ENCODE assay signal across 8 cellular contexts in genomic region chr3:126487151-126487771, GRCh38. TPM values are rescaled to one million over a fixed set of nuclear protein-coding genes. Genes with fewer than 3 reads are reported as not detected.
DNase-seq lines count a peak whose midpoint lies in the region; ATAC-seq, FAIRE-seq and TF ChIP-seq lines count a peak whose summit lies in the region.

No MANE protein-coding gene starts in this region.

- no peaks in the 10 kb centered on the region for H3K9me3 Mint-ChIP-seq in GM23338

- H3K27ac Mint-ChIP-seq in GM23338: peak overlapping the region; percentile 91

- H3K36me3 ChIP-seq in GM23338 (ENCODE audit: insufficient read depth) (no peaks in the 10 kb centered on the region), osteoblast (ENCODE audit: insufficient read depth, low read length) (no peaks in the 10 kb centered on the region), vagina (no peaks in the 10 kb centered on the region)

- peaks cover 12% of the 10 kb centered on the region for H3K27me3 Mint-ChIP-seq in GM23338 (ENCODE audit: insufficient read depth, low read depth, poor library complexity)

- no peak overlapping the region for H3K27ac ChIP-seq in GM23338 (ENCODE audit: low read depth)
- no peak overlapping the region for H3K27ac ChIP-seq in osteoblast (ENCODE audit: low read depth, low read length)
- no peak overlapping the region for H3K27ac ChIP-seq in vagina

- H3K4me1 Mint-ChIP-seq in GM23338: peaks cover 51% of the 10 kb centered on the region

- H3K27me3 ChIP-seq in GM23338 (ENCODE audit: insufficient read depth) (no peaks in the 10 kb centered on the region), osteoblast (ENCODE audit: insufficient read depth, low read length) (peaks cover 22% of the 10 kb centered on the region), vagina (no peaks in the 10 kb centered on the region)

- H2AFZ ChIP-seq in GM23338: peak overlapping the region; percentile 38; the same call in 1 of the 2 replicates
- peak overlapping the region; percentile 65 for H2AFZ ChIP-seq in osteoblast (ENCODE audit: low read length)

- H3K79me2 ChIP-seq in GM23338 (replicated peaks; ENCODE audit: insufficient read depth) (no peaks in the 10 kb centered on the region), osteoblast (ENCODE audit: insufficient read depth, low read length) (no peaks in the 10 kb centered on the region)

- no peak overlapping the region for H3K4me3 Mint-ChIP-seq in GM23338

- TF ChIP-seq CTCF in GM23338 (conservative IDR thresholded peaks at IDR 0.05; ENCODE audit: low read depth in 2 of 2) (peak; percentile 38 to 63), choroid plexus epithelial cell (conservative IDR thresholded peaks at IDR 0.05; ENCODE audit: low read depth, low read length) (peak; percentile 25), osteoblast (IDR thresholded peaks at IDR 0.05; ENCODE audit: extremely low read depth, low read depth, low read length) (no peak), vagina (IDR thresholded peaks at IDR 0.05) (peak in 1 of 3 experiments; percentile 19)

- no peak for TF ChIP-seq POLR2A in vagina (IDR thresholded peaks at IDR 0.05)

- H3K36me3 Mint-ChIP-seq in GM23338 (ENCODE audit: low read depth): no peaks in the 10 kb centered on the region

- H3F3A ChIP-seq in GM23338 (replicated peaks; ENCODE audit: low read depth): no peaks in the 10 kb centered on the region

- H3K4me3 ChIP-seq in GM23338: no peak overlapping the region
- H3K4me3 ChIP-seq in choroid plexus epithelial cell (ENCODE audit: low read depth, low read length): no peak overlapping the region
- H3K4me3 ChIP-seq in osteoblast (ENCODE audit: insufficient read depth, low read length): no peak overlapping the region
- no peak overlapping the region for H3K4me3 ChIP-seq in vagina

- H3K9me3 ChIP-seq in osteoblast (ENCODE audit: low read depth, low read length) (no peaks in the 10 kb centered on the region), vagina (no peaks in the 10 kb centered on the region)

- no peaks in the 10 kb centered on the region for H3K9me2 ChIP-seq in GM23338 (ENCODE audit: insufficient read depth)

- H3K4me2 ChIP-seq in GM23338: no peak overlapping the region
- no peak overlapping the region for H3K4me2 ChIP-seq in osteoblast (ENCODE audit: insufficient read depth, low read length)

- ATAC-seq in GM23338: peak; percentile 65
- ATAC-seq in HG02981 (IDR thresholded peaks at IDR 0.05; ENCODE audit: unreplicated experiment): no peak

- H4K20me1 ChIP-seq in GM23338 (replicated peaks; ENCODE audit: insufficient read depth): no peaks in the 10 kb centered on the region
- H4K20me1 ChIP-seq in osteoblast (ENCODE audit: insufficient read depth, low read length): no peaks in the 10 kb centered on the region

- intact Hi-C loops in vagina (cut with DNase I): no loop called here

- H3K4me1 ChIP-seq in GM23338 (ENCODE audit: insufficient read depth) (peaks cover 17% of the 10 kb centered on the region), osteoblast (ENCODE audit: insufficient read depth, low read length) (no peaks in the 10 kb centered on the region), vagina (peaks cover 13% of the 10 kb centered on the region)

- DNase-seq in GM23338 (ENCODE audit: low spot score) (peak; percentile 72), RCC 7860 (ENCODE audit: low spot score) (peak; percentile 4), choroid plexus epithelial cell (ENCODE audit: low read depth) (peak; percentile 14), osteoblast (ENCODE audit: insufficient read length, low spot score, missing footprints) (peak; percentile 85), T-helper 9 cell (no peak), NCI-H69 (lab: John Stamatoyannopoulos, UW) (no peak), vagina (ENCODE audit: extremely low spot score in 2 of 2) (no peak)

- no peak for FAIRE-seq in RCC 7860 (lab: Jason Lieb, UNC)

TF ChIP-seq in GM23338, 12 proteins besides CTCF, POLR2A, EP300 and RAD21 (continues in another document):
- TF ChIP-seq ZNF462 (CRISPR knock-in tag; IDR thresholded peaks at IDR 0.05): no peak
- no peak for TF ChIP-seq CREB1 (CRISPR knock-in tag; IDR thresholded peaks at IDR 0.05; ENCODE audit: low read depth)
- TF ChIP-seq, protein P1, sequence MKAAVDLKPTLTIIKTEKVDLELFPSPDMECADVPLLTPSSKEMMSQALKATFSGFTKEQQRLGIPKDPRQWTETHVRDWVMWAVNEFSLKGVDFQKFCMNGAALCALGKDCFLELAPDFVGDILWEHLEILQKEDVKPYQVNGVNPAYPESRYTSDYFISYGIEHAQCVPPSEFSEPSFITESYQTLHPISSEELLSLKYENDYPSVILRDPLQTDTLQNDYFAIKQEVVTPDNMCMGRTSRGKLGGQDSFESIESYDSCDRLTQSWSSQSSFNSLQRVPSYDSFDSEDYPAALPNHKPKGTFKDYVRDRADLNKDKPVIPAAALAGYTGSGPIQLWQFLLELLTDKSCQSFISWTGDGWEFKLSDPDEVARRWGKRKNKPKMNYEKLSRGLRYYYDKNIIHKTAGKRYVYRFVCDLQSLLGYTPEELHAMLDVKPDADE (IDR thresholded peaks at IDR 0.05): no peak
- no peak for TF ChIP-seq ZNF331 (CRISPR knock-in tag; IDR thresholded peaks at IDR 0.05; ENCODE audit: low read depth)
- TF ChIP-seq EZH2phosphoT487 (IDR thresholded peaks at IDR 0.05; ENCODE audit: unreplicated experiment): no peak
- no peak for TF ChIP-seq STAT1 (IDR thresholded peaks at IDR 0.05; ENCODE audit: unreplicated experiment)
- TF ChIP-seq POLR2AphosphoS5 (IDR thresholded peaks at IDR 0.05; ENCODE audit: low read depth): no peak
- TF ChIP-seq JUNB (IDR thresholded peaks at IDR 0.05; ENCODE audit: unreplicated experiment): no peak
- no peak for TF ChIP-seq ZNF114 (CRISPR knock-in tag; IDR thresholded peaks at IDR 0.05)
- no peak for TF ChIP-seq EZH2 (IDR thresholded peaks at IDR 0.05; ENCODE audit: low read depth, unreplicated experiment)

RNA-seq across cellular contexts. Expression of gene ZXDC, which starts 11.6 kb away (rescaled TPM):
- total RNA-seq in GM23338 (2014; rRNA removed; shearing (Covaris generic)): 43.5 and 45.1 TPM in 2 replicates
- 5.7 and 6.5 TPM in 2 replicates for polyA plus RNA-seq in GM23338 (2016; fragmentation: Nextera tagmentation; extraction: Ambion mirVana)
- total RNA-seq in osteoblast (26.8 and 27.1 TPM in 2 replicates), vagina (36.8 TPM)

RNA-seq across cellular contexts. Expression of gene UROC1, which starts 30.3 kb away (rescaled TPM):
- total RNA-seq in GM23338 (2014; rRNA removed; shearing (Covaris generic)): not detected in 2 replicates
- polyA plus RNA-seq in GM23338 (2016; fragmentation: Nextera tagmentation; extraction: Ambion mirVana): not detected in 2 replicates
- total RNA-seq in osteoblast (not detected in 2 replicates), vagina (not detected)

RNA-seq across cellular contexts. Expression of gene CHST13, which starts 36.7 kb away (rescaled TPM):
- total RNA-seq in GM23338 (2014; rRNA removed; shearing (Covaris generic)): 8.4 TPM in 2 replicates
- 3.7 and 4.0 TPM in 2 replicates for polyA plus RNA-seq in GM23338 (2016; fragmentation: Nextera tagmentation; extraction: Ambion mirVana)
- total RNA-seq in osteoblast: under 0.01 TPM in 1 of 2 replicates, not detected in the other
- total RNA-seq in vagina: 4.2 TPM

Comparison
In these comparisons a context has a peak if more than half of its experiments do, and no peak if none do; other contexts are left out.
1. DNase-seq: peak in GM23338 (single experiment), RCC 7860 (single experiment), choroid plexus epithelial cell (single experiment) and osteoblast (single experiment); none in T-helper 9 cell (single experiment), NCI-H69 (single experiment) and vagina (0 of 2).